8 cellular contexts compared by ENCODE assay signal in genomic region chr3:128492353-128493220, GRCh38. TPM values are rescaled to one million over a fixed set of nuclear protein-coding genes. Genes with fewer than 3 reads are reported as not detected.
DNase-seq lines count a peak whose midpoint lies in the region; ATAC-seq and TF ChIP-seq lines count a peak whose summit lies in the region.

Gene GATA2, minus strand, starts transcription at chr3:128493201. Its CDS starts 6,170 bp downstream, at chr3:128487031.

- intact Hi-C loops in body of pancreas (cut with DNase I) = no loop called here
- intact Hi-C loops in colonic mucosa (cut with DNase I) = loop anchor here (10.0 kb wide), 1 partner anchor 328 kb away; no protein-coding TSS in a partner anchor

- peak; percentile 72 for DNase-seq in CMK (ENCODE audit: low read depth)
- DNase-seq in MM.1S = no peak
- DNase-seq in body of pancreas = peak; percentile 65 to 81 (median 72)
- DNase-seq in nephron progenitor cell = peak; percentile 68
- DNase-seq in SW480 (ENCODE audit: low spot score) = no peak
- no peak for DNase-seq in T-helper 9 cell
- no peak for DNase-seq in colonic mucosa
- no peak for DNase-seq in NCI-H2029 (lab: John Stamatoyannopoulos, UW)

- no peaks in the 10 kb centered on the region for H4K20me1 ChIP-seq in MM.1S (ENCODE audit: insufficient read depth, low read length)

- no peak within 1 kb of the TSS for H3K4me3 ChIP-seq in MM.1S (ENCODE audit: low read length)
- peak within 1 kb of the TSS; percentile 21 to 32 for H3K4me3 ChIP-seq in body of pancreas
- no peak within 1 kb of the TSS for H3K4me3 ChIP-seq in colonic mucosa

- H3K36me3 ChIP-seq in MM.1S (replicated peaks; ENCODE audit: insufficient read depth, low read length) = no peaks in the 10 kb centered on the region
- no peaks in the 10 kb centered on the region for H3K36me3 ChIP-seq in body of pancreas (replicated peaks in 1 of 2; ENCODE audit: insufficient read depth in 1 of 2, low read depth in 2 of 2)
- H3K36me3 ChIP-seq in colonic mucosa = no peaks in the 10 kb centered on the region

- no peaks in the 10 kb centered on the region for H3K36me3 Mint-ChIP-seq in nephron progenitor cell (ENCODE audit: low read depth)

- ATAC-seq in body of pancreas = peak; percentile 10

- no peak within 1 kb of the TSS for H3K27ac Mint-ChIP-seq in nephron progenitor cell

- TF ChIP-seq CTCF in MM.1S (IDR thresholded peaks at IDR 0.05; ENCODE audit: low read length) (no peak), body of pancreas (IDR thresholded peaks at IDR 0.05) (peak in 4 of 7 experiments; percentile 17 to 53 (median 34)), nephron progenitor cell (IDR thresholded peaks at IDR 0.05) (no peak), colonic mucosa (IDR thresholded peaks at IDR 0.05) (no peak)

- H3K79me2 ChIP-seq in MM.1S (ENCODE audit: low read length) = no peaks in the 10 kb centered on the region

- H3K4me1 ChIP-seq in MM.1S (ENCODE audit: low read length) (0 out of 2 replicates have a peak, but pooled peaks cover 4% of the 10 kb centered on the region), body of pancreas (peaks cover 74% of the 10 kb centered on the region), colonic mucosa (peaks cover 44% of the 10 kb centered on the region)

- no peaks in the 10 kb centered on the region for H3K9me3 Mint-ChIP-seq in nephron progenitor cell

- H3K9ac ChIP-seq in MM.1S (ENCODE audit: low read length) (no peak within 1 kb of the TSS), colonic mucosa (ENCODE audit: low read depth in 2 of 2, low read length in 2 of 2) (no peak within 1 kb of the TSS)

- H3K9me2 ChIP-seq in MM.1S (replicated peaks; ENCODE audit: insufficient read depth, low read length) = no peaks in the 10 kb centered on the region

- peaks cover 35% of the 10 kb centered on the region for H3K4me1 Mint-ChIP-seq in nephron progenitor cell

- TF ChIP-seq POLR2A in body of pancreas (IDR thresholded peaks at IDR 0.05) = peak; percentile 48 to 63 (median 53)

- peaks cover 100% of the 10 kb centered on the region for H3K27me3 Mint-ChIP-seq in nephron progenitor cell (ENCODE audit: low read depth, poor library complexity)

- H3K27me3 ChIP-seq in MM.1S (replicated peaks; ENCODE audit: insufficient read depth, low read length) = peaks cover 100% of the 10 kb centered on the region
- peaks cover 0 to 11% of the 10 kb centered on the region in 2 donors for H3K27me3 ChIP-seq in body of pancreas
- H3K27me3 ChIP-seq in colonic mucosa = peaks cover 97% of the 10 kb centered on the region

- H3K4me2 ChIP-seq in MM.1S (ENCODE audit: low read depth, low read length) = peak within 1 kb of the TSS; percentile 13; the same call in 1 of the 2 replicates

- H3K9me3 ChIP-seq in MM.1S (replicated peaks; ENCODE audit: insufficient read depth, low read length) (no peaks in the 10 kb centered on the region), body of pancreas (no peaks in the 10 kb centered on the region), colonic mucosa (no peaks in the 10 kb centered on the region)

- no peak within 1 kb of the TSS for H2AFZ ChIP-seq in MM.1S (ENCODE audit: low read length)

- no peaks in the 10 kb centered on the region for H3F3A ChIP-seq in MM.1S (ENCODE audit: insufficient read depth, low read length)

- 7 to 28% methylated on average over 24 to 86 of the region's 89 CpGs for WGBS in body of pancreas, 2 donors

- peak within 1 kb of the TSS; percentile 61 for H3K4me3 Mint-ChIP-seq in nephron progenitor cell

- H3K27ac ChIP-seq in MM.1S (ENCODE audit: low read length) (no peak within 1 kb of the TSS), body of pancreas (peak within 1 kb of the TSS; percentile 70 to 97 (median 95)), colonic mucosa (no peak within 1 kb of the TSS)

RNA-seq across cellular contexts. Expression of gene GATA2, which starts in this region (rescaled TPM):
- total RNA-seq in body of pancreas (10 to 100 TPM; 11.7 to 12.9 TPM), colonic mucosa (1 to 10 TPM; 5.8 to 8.1 TPM)

Comparison
In these comparisons a context has a peak if more than half of its experiments do, and no peak if none do; other contexts are left out.
1. DNase-seq: peak in CMK (single experiment), body of pancreas (4 of 4) and nephron progenitor cell (single experiment); none in MM.1S (single experiment), SW480 (single experiment), T-helper 9 cell (single experiment), colonic mucosa (single experiment) and NCI-H2029 (single experiment).
2. H3K27ac ChIP-seq: peak in body of pancreas (4 of 4); none in MM.1S (single experiment) and colonic mucosa (single experiment).
3. H3K4me3 ChIP-seq: peak in body of pancreas (2 of 2); none in MM.1S (single experiment) and colonic mucosa (single experiment).
4. CTCF ChIP-seq: peak in body of pancreas (4 of 7); none in MM.1S (single experiment), nephron progenitor cell (single experiment) and colonic mucosa (single experiment).